Comparison of ENCODE assay signal across 1 cellular context in the genomic region with DNA sequence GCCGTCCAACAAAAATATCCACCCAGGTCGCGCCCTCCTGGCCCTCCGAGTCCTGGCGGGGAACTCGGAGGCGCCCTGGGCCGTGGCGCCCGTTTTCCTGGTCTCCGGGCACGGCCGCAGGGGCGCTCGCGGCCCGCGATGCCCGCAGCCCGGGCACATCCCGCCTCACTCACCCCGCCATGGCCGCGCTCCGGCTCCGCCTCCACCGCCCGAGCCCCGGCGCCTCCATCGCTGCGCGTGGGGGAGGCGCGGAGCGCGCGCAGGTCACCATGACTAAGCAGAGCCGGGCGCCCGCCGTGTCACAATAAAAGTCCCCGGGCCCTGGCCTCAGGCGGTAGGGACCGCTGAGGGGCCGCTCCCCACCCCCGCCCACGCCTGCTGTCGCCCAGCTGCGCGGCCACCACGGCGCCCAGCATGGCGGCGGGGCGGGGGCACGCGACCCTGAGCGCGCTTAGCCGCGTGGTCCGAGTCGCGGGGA.
TF ChIP-seq lines count a peak whose summit lies in the region.

No MANE protein-coding gene starts in this region.

TF ChIP-seq in HepG2, 621 proteins besides CTCF, POLR2A, EP300 and RAD21 (continued from another document and continues in another):
- TF ChIP-seq, protein P1, sequence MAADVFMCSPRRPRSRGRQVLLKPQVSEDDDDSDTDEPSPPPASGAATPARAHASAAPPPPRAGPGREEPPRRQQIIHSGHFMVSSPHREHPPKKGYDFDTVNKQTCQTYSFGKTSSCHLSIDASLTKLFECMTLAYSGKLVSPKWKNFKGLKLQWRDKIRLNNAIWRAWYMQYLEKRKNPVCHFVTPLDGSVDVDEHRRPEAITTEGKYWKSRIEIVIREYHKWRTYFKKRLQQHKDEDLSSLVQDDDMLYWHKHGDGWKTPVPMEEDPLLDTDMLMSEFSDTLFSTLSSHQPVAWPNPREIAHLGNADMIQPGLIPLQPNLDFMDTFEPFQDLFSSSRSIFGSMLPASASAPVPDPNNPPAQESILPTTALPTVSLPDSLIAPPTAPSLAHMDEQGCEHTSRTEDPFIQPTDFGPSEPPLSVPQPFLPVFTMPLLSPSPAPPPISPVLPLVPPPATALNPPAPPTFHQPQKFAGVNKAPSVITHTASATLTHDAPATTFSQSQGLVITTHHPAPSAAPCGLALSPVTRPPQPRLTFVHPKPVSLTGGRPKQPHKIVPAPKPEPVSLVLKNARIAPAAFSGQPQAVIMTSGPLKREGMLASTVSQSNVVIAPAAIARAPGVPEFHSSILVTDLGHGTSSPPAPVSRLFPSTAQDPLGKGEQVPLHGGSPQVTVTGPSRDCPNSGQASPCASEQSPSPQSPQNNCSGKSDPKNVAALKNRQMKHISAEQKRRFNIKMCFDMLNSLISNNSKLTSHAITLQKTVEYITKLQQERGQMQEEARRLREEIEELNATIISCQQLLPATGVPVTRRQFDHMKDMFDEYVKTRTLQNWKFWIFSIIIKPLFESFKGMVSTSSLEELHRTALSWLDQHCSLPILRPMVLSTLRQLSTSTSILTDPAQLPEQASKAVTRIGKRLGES (CRISPR knock-in tag; IDR thresholded peaks at IDR 0.05; ENCODE audit: borderline replicate concordance) = peak; percentile 45; the same call in 1 of the 2 replicates
- TF ChIP-seq, protein P2, sequence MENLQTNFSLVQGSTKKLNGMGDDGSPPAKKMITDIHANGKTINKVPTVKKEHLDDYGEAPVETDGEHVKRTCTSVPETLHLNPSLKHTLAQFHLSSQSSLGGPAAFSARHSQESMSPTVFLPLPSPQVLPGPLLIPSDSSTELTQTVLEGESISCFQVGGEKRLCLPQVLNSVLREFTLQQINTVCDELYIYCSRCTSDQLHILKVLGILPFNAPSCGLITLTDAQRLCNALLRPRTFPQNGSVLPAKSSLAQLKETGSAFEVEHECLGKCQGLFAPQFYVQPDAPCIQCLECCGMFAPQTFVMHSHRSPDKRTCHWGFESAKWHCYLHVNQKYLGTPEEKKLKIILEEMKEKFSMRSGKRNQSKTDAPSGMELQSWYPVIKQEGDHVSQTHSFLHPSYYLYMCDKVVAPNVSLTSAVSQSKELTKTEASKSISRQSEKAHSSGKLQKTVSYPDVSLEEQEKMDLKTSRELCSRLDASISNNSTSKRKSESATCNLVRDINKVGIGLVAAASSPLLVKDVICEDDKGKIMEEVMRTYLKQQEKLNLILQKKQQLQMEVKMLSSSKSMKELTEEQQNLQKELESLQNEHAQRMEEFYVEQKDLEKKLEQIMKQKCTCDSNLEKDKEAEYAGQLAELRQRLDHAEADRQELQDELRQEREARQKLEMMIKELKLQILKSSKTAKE (CRISPR knock-in tag; IDR thresholded peaks at IDR 0.05; ENCODE audit: borderline replicate concordance) = 0 out of 2 replicates have a peak, but pooled peaks have one; percentile 6
- TF ChIP-seq TAF15 (IDR thresholded peaks at IDR 0.05; ENCODE audit: low read depth, low read length, poor library complexity, severe bottlenecking) (no peak), ZC3H13 (CRISPR knock-in tag; IDR thresholded peaks at IDR 0.05) (peak; percentile 70; the same call in 1 of the 2 replicates), ZNF629 (CRISPR knock-in tag; conservative IDR thresholded peaks at IDR 0.05) (no peak), REXO4 (CRISPR knock-in tag; IDR thresholded peaks at IDR 0.05; ENCODE audit: borderline replicate concordance) (peak; percentile 76; the same call in 1 of the 2 replicates), MEF2D (CRISPR knock-in tag; IDR thresholded peaks at IDR 0.05) (no peak), ZNF451 (CRISPR knock-in tag; IDR thresholded peaks at IDR 0.05) (no peak; the same call in none of the 2 replicates), AGO2 (optimal IDR thresholded peaks at IDR 0.05; ENCODE audit: low read depth, low read length) (peak; percentile 87), KMT2B (CRISPR knock-in tag; IDR thresholded peaks at IDR 0.05) (peak; percentile 26; the same call in 1 of the 2 replicates), YY1 (IDR thresholded peaks at IDR 0.05; ENCODE audit: insufficient read depth, insufficient replicate concordance, low read depth, low read length) (peak; percentile 97), KLF9 (CRISPR knock-in tag; IDR thresholded peaks at IDR 0.05; ENCODE audit: low read depth) (no peak), KLF6 (CRISPR knock-in tag; IDR thresholded peaks at IDR 0.05) (peak; percentile 80; the same call in 1 of the 2 replicates), HCFC1 (IDR thresholded peaks at IDR 0.05; ENCODE audit: low read depth, low read length) (peak; percentile 35; the same call in 1 of the 2 replicates), PCBP2 (optimal IDR thresholded peaks at IDR 0.05; ENCODE audit: low read depth, low read length, poor library complexity, severe bottlenecking) (no peak), ISX (CRISPR knock-in tag; conservative IDR thresholded peaks at IDR 0.05) (no peak), SP1 (IDR thresholded peaks at IDR 0.05) (no peak), SP1 (CRISPR knock-in tag; IDR thresholded peaks at IDR 0.05) (peak; percentile 42; the same call in 1 of the 2 replicates), ZNF24 (IDR thresholded peaks at IDR 0.05) (no peak), MED1 (CRISPR knock-in tag; IDR thresholded peaks at IDR 0.05) (peak; percentile 58; the same call in 1 of the 2 replicates), ZNF138 (CRISPR knock-in tag; IDR thresholded peaks at IDR 0.05; ENCODE audit: low read depth) (0 out of 2 replicates have a peak, but pooled peaks have one; percentile 76), DNMT1 (CRISPR knock-in tag; IDR thresholded peaks at IDR 0.05) (no peak), PHF20 (CRISPR knock-in tag; IDR thresholded peaks at IDR 0.05) (peak; percentile 43; the same call in 1 of the 2 replicates), PTBP1 (IDR thresholded peaks at IDR 0.05; ENCODE audit: low read depth, low read length, poor library complexity, severe bottlenecking) (no peak), ZNF766 (CRISPR knock-in tag; IDR thresholded peaks at IDR 0.05; ENCODE audit: borderline replicate concordance) (no peak), REPIN1 (CRISPR knock-in tag; IDR thresholded peaks at IDR 0.05; ENCODE audit: borderline replicate concordance, low read depth) (peak; percentile 73; the same call in 1 of the 2 replicates), RELA (CRISPR knock-in tag; IDR thresholded peaks at IDR 0.05) (no peak), ELF4 (CRISPR knock-in tag; IDR thresholded peaks at IDR 0.05; ENCODE audit: borderline replicate concordance) (no peak), KMT2A (CRISPR knock-in tag; IDR thresholded peaks at IDR 0.05) (no peak), KAT8 (CRISPR knock-in tag; IDR thresholded peaks at IDR 0.05) (peak; percentile 68; the same call in 1 of the 2 replicates), ZNF343 (CRISPR knock-in tag; IDR thresholded peaks at IDR 0.05) (peak; percentile 64; the same call in 1 of the 2 replicates), HOXA7 (CRISPR knock-in tag; IDR thresholded peaks at IDR 0.05) (no peak)
- TF ChIP-seq, protein P3, sequence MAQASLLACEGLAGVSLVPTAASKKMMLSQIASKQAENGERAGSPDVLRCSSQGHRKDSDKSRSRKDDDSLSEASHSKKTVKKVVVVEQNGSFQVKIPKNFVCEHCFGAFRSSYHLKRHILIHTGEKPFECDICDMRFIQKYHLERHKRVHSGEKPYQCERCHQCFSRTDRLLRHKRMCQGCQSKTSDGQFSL (CRISPR knock-in tag; IDR thresholded peaks at IDR 0.05) = peak; percentile 87
- TF ChIP-seq, protein P4, sequence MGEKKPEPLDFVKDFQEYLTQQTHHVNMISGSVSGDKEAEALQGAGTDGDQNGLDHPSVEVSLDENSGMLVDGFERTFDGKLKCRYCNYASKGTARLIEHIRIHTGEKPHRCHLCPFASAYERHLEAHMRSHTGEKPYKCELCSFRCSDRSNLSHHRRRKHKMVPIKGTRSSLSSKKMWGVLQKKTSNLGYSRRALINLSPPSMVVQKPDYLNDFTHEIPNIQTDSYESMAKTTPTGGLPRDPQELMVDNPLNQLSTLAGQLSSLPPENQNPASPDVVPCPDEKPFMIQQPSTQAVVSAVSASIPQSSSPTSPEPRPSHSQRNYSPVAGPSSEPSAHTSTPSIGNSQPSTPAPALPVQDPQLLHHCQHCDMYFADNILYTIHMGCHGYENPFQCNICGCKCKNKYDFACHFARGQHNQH (CRISPR knock-in tag; IDR thresholded peaks at IDR 0.05) = no peak; the same call in 1 of the 2 replicates
- TF ChIP-seq, protein P5, sequence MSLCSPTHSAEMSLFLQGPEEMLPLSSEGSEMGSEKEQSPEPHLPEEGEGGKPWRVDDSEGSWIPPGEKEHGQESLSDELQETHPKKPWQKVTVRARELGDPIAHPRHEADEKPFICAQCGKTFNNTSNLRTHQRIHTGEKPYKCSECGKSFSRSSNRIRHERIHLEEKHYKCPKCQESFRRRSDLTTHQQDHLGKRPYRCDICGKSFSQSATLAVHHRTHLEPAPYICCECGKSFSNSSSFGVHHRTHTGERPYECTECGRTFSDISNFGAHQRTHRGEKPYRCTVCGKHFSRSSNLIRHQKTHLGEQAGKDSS (CRISPR knock-in tag; IDR thresholded peaks at IDR 0.05; ENCODE audit: borderline replicate concordance, low read depth) = peak; percentile 76
- TF ChIP-seq, protein P6, sequence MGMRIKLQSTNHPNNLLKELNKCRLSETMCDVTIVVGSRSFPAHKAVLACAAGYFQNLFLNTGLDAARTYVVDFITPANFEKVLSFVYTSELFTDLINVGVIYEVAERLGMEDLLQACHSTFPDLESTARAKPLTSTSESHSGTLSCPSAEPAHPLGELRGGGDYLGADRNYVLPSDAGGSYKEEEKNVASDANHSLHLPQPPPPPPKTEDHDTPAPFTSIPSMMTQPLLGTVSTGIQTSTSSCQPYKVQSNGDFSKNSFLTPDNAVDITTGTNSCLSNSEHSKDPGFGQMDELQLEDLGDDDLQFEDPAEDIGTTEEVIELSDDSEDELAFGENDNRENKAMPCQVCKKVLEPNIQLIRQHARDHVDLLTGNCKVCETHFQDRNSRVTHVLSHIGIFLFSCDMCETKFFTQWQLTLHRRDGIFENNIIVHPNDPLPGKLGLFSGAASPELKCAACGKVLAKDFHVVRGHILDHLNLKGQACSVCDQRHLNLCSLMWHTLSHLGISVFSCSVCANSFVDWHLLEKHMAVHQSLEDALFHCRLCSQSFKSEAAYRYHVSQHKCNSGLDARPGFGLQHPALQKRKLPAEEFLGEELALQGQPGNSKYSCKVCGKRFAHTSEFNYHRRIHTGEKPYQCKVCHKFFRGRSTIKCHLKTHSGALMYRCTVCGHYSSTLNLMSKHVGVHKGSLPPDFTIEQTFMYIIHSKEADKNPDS (CRISPR knock-in tag; IDR thresholded peaks at IDR 0.05) = 0 out of 2 replicates have a peak, but pooled peaks have one; percentile 23
- TF ChIP-seq, protein P7, sequence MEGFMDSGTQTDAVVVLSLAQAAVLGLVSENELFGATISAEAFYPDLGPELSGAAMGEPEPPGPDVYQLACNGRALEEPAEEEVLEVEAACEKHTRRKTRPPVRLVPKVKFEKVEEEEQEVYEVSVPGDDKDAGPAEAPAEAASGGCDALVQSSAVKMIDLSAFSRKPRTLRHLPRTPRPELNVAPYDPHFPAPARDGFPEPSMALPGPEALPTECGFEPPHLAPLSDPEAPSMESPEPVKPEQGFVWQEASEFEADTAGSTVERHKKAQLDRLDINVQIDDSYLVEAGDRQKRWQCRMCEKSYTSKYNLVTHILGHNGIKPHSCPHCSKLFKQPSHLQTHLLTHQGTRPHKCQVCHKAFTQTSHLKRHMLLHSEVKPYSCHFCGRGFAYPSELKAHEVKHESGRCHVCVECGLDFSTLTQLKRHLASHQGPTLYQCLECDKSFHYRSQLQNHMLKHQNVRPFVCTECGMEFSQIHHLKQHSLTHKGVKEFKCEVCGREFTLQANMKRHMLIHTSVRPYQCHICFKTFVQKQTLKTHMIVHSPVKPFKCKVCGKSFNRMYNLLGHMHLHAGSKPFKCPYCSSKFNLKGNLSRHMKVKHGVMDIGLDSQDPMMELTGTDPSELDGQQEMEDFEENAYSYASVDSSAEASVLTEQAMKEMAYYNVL (CRISPR knock-in tag; IDR thresholded peaks at IDR 0.05; ENCODE audit: borderline replicate concordance) = no peak; the same call in 1 of the 2 replicates
- TF ChIP-seq, protein P8, sequence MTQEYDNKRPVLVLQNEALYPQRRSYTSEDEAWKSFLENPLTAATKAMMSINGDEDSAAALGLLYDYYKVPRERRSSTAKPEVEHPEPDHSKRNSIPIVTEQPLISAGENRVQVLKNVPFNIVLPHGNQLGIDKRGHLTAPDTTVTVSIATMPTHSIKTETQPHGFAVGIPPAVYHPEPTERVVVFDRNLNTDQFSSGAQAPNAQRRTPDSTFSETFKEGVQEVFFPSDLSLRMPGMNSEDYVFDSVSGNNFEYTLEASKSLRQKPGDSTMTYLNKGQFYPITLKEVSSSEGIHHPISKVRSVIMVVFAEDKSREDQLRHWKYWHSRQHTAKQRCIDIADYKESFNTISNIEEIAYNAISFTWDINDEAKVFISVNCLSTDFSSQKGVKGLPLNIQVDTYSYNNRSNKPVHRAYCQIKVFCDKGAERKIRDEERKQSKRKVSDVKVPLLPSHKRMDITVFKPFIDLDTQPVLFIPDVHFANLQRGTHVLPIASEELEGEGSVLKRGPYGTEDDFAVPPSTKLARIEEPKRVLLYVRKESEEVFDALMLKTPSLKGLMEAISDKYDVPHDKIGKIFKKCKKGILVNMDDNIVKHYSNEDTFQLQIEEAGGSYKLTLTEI (CRISPR knock-in tag; conservative IDR thresholded peaks at IDR 0.05) = no peak
- TF ChIP-seq, protein P9, sequence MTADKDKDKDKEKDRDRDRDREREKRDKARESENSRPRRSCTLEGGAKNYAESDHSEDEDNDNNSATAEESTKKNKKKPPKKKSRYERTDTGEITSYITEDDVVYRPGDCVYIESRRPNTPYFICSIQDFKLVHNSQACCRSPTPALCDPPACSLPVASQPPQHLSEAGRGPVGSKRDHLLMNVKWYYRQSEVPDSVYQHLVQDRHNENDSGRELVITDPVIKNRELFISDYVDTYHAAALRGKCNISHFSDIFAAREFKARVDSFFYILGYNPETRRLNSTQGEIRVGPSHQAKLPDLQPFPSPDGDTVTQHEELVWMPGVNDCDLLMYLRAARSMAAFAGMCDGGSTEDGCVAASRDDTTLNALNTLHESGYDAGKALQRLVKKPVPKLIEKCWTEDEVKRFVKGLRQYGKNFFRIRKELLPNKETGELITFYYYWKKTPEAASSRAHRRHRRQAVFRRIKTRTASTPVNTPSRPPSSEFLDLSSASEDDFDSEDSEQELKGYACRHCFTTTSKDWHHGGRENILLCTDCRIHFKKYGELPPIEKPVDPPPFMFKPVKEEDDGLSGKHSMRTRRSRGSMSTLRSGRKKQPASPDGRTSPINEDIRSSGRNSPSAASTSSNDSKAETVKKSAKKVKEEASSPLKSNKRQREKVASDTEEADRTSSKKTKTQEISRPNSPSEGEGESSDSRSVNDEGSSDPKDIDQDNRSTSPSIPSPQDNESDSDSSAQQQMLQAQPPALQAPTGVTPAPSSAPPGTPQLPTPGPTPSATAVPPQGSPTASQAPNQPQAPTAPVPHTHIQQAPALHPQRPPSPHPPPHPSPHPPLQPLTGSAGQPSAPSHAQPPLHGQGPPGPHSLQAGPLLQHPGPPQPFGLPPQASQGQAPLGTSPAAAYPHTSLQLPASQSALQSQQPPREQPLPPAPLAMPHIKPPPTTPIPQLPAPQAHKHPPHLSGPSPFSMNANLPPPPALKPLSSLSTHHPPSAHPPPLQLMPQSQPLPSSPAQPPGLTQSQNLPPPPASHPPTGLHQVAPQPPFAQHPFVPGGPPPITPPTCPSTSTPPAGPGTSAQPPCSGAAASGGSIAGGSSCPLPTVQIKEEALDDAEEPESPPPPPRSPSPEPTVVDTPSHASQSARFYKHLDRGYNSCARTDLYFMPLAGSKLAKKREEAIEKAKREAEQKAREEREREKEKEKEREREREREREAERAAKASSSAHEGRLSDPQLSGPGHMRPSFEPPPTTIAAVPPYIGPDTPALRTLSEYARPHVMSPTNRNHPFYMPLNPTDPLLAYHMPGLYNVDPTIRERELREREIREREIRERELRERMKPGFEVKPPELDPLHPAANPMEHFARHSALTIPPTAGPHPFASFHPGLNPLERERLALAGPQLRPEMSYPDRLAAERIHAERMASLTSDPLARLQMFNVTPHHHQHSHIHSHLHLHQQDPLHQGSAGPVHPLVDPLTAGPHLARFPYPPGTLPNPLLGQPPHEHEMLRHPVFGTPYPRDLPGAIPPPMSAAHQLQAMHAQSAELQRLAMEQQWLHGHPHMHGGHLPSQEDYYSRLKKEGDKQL (CRISPR knock-in tag; IDR thresholded peaks at IDR 0.05; ENCODE audit: low read depth) = peak; percentile 62; the same call in 1 of the 2 replicates
